Comparison of ENCODE assay signal across 8 cellular contexts in the genomic region with DNA sequence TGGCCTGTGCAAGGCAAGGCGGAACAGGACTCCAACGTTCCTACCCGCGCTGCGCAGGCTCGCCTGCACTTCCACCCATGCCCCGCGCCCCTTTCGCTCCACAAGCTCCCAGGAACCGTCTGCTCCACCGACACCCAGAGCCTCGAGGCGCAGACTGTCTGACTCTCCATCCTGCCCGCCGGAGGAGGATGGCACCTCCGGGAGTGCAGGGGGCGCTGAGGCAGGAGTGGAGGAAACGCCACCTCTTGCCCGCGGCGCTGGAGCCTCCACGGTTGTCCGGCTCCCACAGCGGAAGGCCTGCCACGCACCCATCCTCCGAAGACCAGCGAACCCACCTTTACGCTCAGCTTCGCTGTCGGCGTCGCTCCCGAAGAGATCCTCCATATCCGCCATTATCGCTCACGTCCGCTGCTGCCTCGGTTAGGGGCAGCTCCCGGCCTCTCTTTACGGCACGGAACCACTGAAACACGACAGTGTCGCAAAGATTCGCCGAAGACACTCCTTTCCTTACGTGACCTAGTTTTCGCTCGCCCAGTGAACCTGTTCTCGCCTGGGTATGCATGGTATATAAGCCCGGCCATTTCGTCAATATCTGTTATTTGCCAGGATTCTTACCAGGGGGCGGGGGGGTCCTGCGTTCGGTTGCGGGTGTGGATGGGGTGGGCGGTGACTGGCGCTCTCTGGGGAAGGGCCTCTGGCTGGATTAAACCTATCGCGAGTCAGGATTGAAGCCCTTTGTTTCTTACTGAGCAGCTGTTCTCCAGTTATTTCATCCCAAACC. TPM values are rescaled to one million over a fixed set of nuclear protein-coding genes. Genes with fewer than 3 reads are reported as not detected.
DNase-seq lines count a peak whose midpoint lies in the region; ATAC-seq and TF ChIP-seq lines count a peak whose summit lies in the region.

A gene (minus strand): TSS at position 426 of the 781 bp plus-strand sequence. CDS start 33 bp downstream, at position 393.

- H3K27me3 ChIP-seq in mucosa of stomach (ENCODE audit: control insufficient read depth, insufficient read depth, low read length), result no peaks in the 10 kb centered on the region

- DNase-seq in DMS153 treated with DMSO at 0.1 percent for 48 hours (lab: John Stamatoyannopoulos, UW; ENCODE audit: unreplicated experiment), result peak; percentile 66
- DNase-seq in OCI-M1 (lab: John Stamatoyannopoulos, UW), result peak; percentile 97
- DNase-seq in activated T-cell treated with anti-CD3 and anti-CD28 coated beads for 4 hours, result peak; percentile 83
- DNase-seq in erythroblast (lab: John Stamatoyannopoulos, UW), result peak; percentile 96 to 98
- peak; percentile 71 to 76 for DNase-seq in stimulated activated CD8-positive, alpha-beta memory T cell treated with anti-CD3 and anti-CD28 coated beads, Interleukin-7, amount 100 ng/mL, for 1 hour (ENCODE audit: low read depth in 2 of 2)

- H3K36me3 Mint-ChIP-seq in IgD-negative memory B cell, result peaks cover 10% of the 10 kb centered on the region

- peak; percentile 89 for ATAC-seq in GM21529 (IDR thresholded peaks at IDR 0.05; ENCODE audit: unreplicated experiment)

- H3K4me1 ChIP-seq in mucosa of stomach (ENCODE audit: control insufficient read depth, insufficient read depth, low read length), result peaks cover 12% of the 10 kb centered on the region

- H3K27ac Mint-ChIP-seq in IgD-negative memory B cell, result peak within 1 kb of the TSS; percentile 85 to 99 (median 99)

- H3K4me3 ChIP-seq in mucosa of stomach (ENCODE audit: low read length), result peak within 1 kb of the TSS; percentile 77

- H3K27me3 Mint-ChIP-seq in IgD-negative memory B cell, result peaks cover 2% of the 10 kb centered on the region

- peak; percentile 94 for TF ChIP-seq POLR2A in erythroblast (IDR thresholded peaks at IDR 0.05; ENCODE audit: low read length)

- peak within 1 kb of the TSS; percentile 91 for H3K9ac ChIP-seq in mucosa of stomach (ENCODE audit: low read length)

- peaks cover 13 to 22% (median 20%) of the 10 kb centered on the region in 3 donors for H3K4me1 Mint-ChIP-seq in IgD-negative memory B cell

- no peaks in the 10 kb centered on the region for H3K9me3 ChIP-seq in mucosa of stomach (ENCODE audit: control insufficient read depth, low read length)

- H3K4me3 Mint-ChIP-seq in IgD-negative memory B cell, result peak within 1 kb of the TSS; percentile 92 to 99 (median 98)

- H3K9me3 Mint-ChIP-seq in IgD-negative memory B cell, result peaks cover 2 to 8% (median 7%) of the 10 kb centered on the region in 3 donors

- no peaks in the 10 kb centered on the region for H3K36me3 ChIP-seq in mucosa of stomach (ENCODE audit: control insufficient read depth, insufficient read depth, low read length)

RNA-seq across cellular contexts. Expression of the gene that starts here (rescaled TPM):
- 13.4 TPM for polyA plus RNA-seq in IgD-negative memory B cell

Comparison
In these comparisons a context has a peak if more than half of its experiments do, and no peak if none do; other contexts are left out.
1. Peak in every context shown above with its lines: DNase-seq, ATAC-seq and H3K4me3 ChIP-seq.